ENCODE assay signal across 10 cellular contexts in the genomic region with DNA sequence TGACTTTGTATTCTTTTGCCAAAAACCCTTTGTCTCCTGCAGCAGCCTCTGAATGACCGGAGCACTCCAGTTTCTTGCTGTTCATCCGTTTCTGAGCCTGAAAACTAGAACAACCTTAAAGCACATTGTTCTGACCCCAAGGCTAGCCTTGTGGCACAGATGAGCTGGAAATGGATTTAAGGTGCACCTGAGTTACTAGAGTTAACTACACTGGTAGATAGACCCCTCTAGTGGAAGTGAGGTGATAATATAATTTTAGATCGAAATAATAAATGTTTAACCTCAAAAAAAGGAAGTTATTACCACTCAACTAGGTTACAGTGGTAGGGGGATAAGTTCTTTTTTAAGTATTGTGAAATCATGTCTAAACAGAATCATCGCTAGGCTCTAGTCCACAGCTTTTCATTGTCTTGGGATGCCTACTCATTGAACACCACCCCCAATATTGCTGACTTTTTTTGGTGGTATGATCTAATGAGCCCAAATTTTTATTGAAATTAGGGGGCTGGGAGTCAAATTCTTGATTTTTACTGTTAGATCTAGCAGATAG. TPM values are rescaled to one million over a fixed set of nuclear protein-coding genes. Genes with fewer than 3 reads are reported as not detected.
A peak's percentile ranks its signal among the peaks of the same experiment; 100 is the strongest.
DNase-seq lines count a peak whose midpoint lies in the region; ATAC-seq and TF ChIP-seq lines count a peak whose summit lies in the region.
"Had no signal": no experiment of that assay in that cellular context is flagged by ENCODE, and none has a peak within 500 bp of the region (broad histone marks: within the 10 kb centered on the region; RNA-seq: fewer than 3 reads in every experiment).

No MANE protein-coding gene starts in this region.

- no peak overlapping the region for H3K4me2 ChIP-seq in Karpas-422 (ENCODE audit: low read depth, low read length, poor library complexity, severe bottlenecking)

- ATAC-seq in naive thymus-derived CD4-positive, alpha-beta T cell = no peak
- no peak for ATAC-seq in HG03521 (IDR thresholded peaks at IDR 0.05; ENCODE audit: unreplicated experiment)
- ATAC-seq: activated T-cell treated with anti-CD3 and anti-CD28 coated beads, Interleukin-2, amount 50 U/mL, for 72 hours had no signal

- no peak overlapping the region for H3K9ac ChIP-seq in Karpas-422 (ENCODE audit: low read length)
- no peak overlapping the region for H3K9ac ChIP-seq in endocrine pancreas (ENCODE audit: control insufficient read depth, insufficient read depth, low read length)

- intact Hi-C loops in naive thymus-derived CD4-positive, alpha-beta T cell (cut with micrococcal nuclease) = no loop called here

- CTCF ChIA-PET in naive thymus-derived CD4-positive, alpha-beta T cell (lab: Charles Lee) = no interaction called here

- DNase-seq in AG09309 (ENCODE audit: low read depth) (no peak), Karpas-422 (peak; percentile 42), mesothelial cell of epicardium (ENCODE audit: low spot score in 2 of 2, unreplicated experiment in 2 of 2) (no peak), activated gamma-delta T cell treated with Interleukin-2 at 50 U/mL for 16 hours (no peak), T1000 (lab: John Stamatoyannopoulos, UW) (no peak)
- no peak for DNase-seq in naive thymus-derived CD4-positive, alpha-beta T cell
- DNase-seq: activated T-cell treated with anti-CD3 and anti-CD28 coated beads, Interleukin-2, amount 50 U/mL, for 72 hours; CD4-positive, CD25-positive, alpha-beta regulatory T cell had no signal

- POLR2A ChIA-PET in naive thymus-derived CD4-positive, alpha-beta T cell (lab: Charles Lee) = no interaction called here

- H3K27me3 ChIP-seq in Karpas-422 (ENCODE audit: low read length) = no peaks in the 10 kb centered on the region
- H3K27me3 ChIP-seq in endocrine pancreas (ENCODE audit: control insufficient read depth, insufficient read depth, low read length) = no peaks in the 10 kb centered on the region
- peaks cover 0 to 4% of the 10 kb centered on the region in 2 donors for H3K27me3 ChIP-seq in naive thymus-derived CD4-positive, alpha-beta T cell (ENCODE audit: control insufficient read depth in 2 of 2, insufficient read depth in 2 of 2, low read length in 2 of 2)

- H3K79me2 ChIP-seq in Karpas-422 (ENCODE audit: low read length) = no peaks in the 10 kb centered on the region

- H3K4me1 ChIP-seq in Karpas-422 (ENCODE audit: low read length) = no peaks in the 10 kb centered on the region
- H3K4me1 ChIP-seq in endocrine pancreas (ENCODE audit: control insufficient read depth, insufficient read depth, low read length) = peaks cover 14% of the 10 kb centered on the region
- no peaks in the 10 kb centered on the region for H3K4me1 ChIP-seq in naive thymus-derived CD4-positive, alpha-beta T cell (ENCODE audit: control insufficient read depth in 2 of 2, insufficient read depth in 2 of 2, low read length in 2 of 2)

- no peak overlapping the region for H2AFZ ChIP-seq in Karpas-422 (ENCODE audit: low read length)

- H3K4me3 ChIP-seq in AG09309 (ENCODE audit: control insufficient read depth, low read depth, low read length) (peak overlapping the region; percentile 15; the same call in 1 of the 2 replicates), Karpas-422 (ENCODE audit: low read length) (no peak overlapping the region), endocrine pancreas (ENCODE audit: control insufficient read depth, insufficient read depth, low read length) (peak overlapping the region; percentile 10)
- H3K4me3 ChIP-seq in naive thymus-derived CD4-positive, alpha-beta T cell (ENCODE audit: low read length) = no peak overlapping the region

- H3K4me1 Mint-ChIP-seq in mesothelial cell of epicardium = peaks cover 59% of the 10 kb centered on the region
- H3K4me1 Mint-ChIP-seq in naive thymus-derived CD4-positive, alpha-beta T cell = peaks cover 0 to 6% (median 0%) of the 10 kb centered on the region in 7 donors
- H3K4me1 Mint-ChIP-seq: CD4-positive, CD25-positive, alpha-beta regulatory T cell had no signal

- H4K20me1 ChIP-seq in Karpas-422 (ENCODE audit: insufficient read depth, low read depth, low read length) = no peaks in the 10 kb centered on the region

- H3K36me3 Mint-ChIP-seq in mesothelial cell of epicardium = peaks cover 9% of the 10 kb centered on the region
- H3K36me3 Mint-ChIP-seq in naive thymus-derived CD4-positive, alpha-beta T cell = no peaks in the 10 kb centered on the region
- H3K36me3 Mint-ChIP-seq: CD4-positive, CD25-positive, alpha-beta regulatory T cell had no signal

- H3K27ac ChIP-seq in Karpas-422 (ENCODE audit: low read length) = no peak overlapping the region
- no peak overlapping the region for H3K27ac ChIP-seq in naive thymus-derived CD4-positive, alpha-beta T cell (ENCODE audit: low read depth, low read length)

- H3K9me3 Mint-ChIP-seq in mesothelial cell of epicardium = no peaks in the 10 kb centered on the region
- H3K9me3 Mint-ChIP-seq in naive thymus-derived CD4-positive, alpha-beta T cell = peaks cover 0 to 1% (median 0%) of the 10 kb centered on the region in 11 donors
- H3K9me3 Mint-ChIP-seq: activated T-cell treated with anti-CD3 and anti-CD28 coated beads, Interleukin-2, amount 50 U/mL, for 72 hours; CD4-positive, CD25-positive, alpha-beta regulatory T cell had no signal

- H3K36me3 ChIP-seq in Karpas-422 (ENCODE audit: insufficient read depth, low read length) (no peaks in the 10 kb centered on the region), endocrine pancreas (ENCODE audit: control insufficient read depth, insufficient read depth, low read length) (no peaks in the 10 kb centered on the region)
- no peaks in the 10 kb centered on the region for H3K36me3 ChIP-seq in naive thymus-derived CD4-positive, alpha-beta T cell (ENCODE audit: control insufficient read depth in 2 of 3, insufficient read depth in 3 of 3, low read length in 3 of 3)

- H3K4me3 Mint-ChIP-seq in mesothelial cell of epicardium = peak overlapping the region; percentile 99
- no peak overlapping the region for H3K4me3 Mint-ChIP-seq in naive thymus-derived CD4-positive, alpha-beta T cell
- H3K4me3 Mint-ChIP-seq: activated T-cell treated with anti-CD3 and anti-CD28 coated beads, Interleukin-2, amount 50 U/mL, for 72 hours; CD4-positive, CD25-positive, alpha-beta regulatory T cell had no signal

- no peaks in the 10 kb centered on the region for H3K9me2 ChIP-seq in Karpas-422 (replicated peaks; ENCODE audit: insufficient read depth, low read length)

- H3K27ac Mint-ChIP-seq in mesothelial cell of epicardium = peak overlapping the region; percentile 100
- no peak overlapping the region for H3K27ac Mint-ChIP-seq in naive thymus-derived CD4-positive, alpha-beta T cell
- H3K27ac Mint-ChIP-seq: activated T-cell treated with anti-CD3 and anti-CD28 coated beads, Interleukin-2, amount 50 U/mL, for 72 hours; CD4-positive, CD25-positive, alpha-beta regulatory T cell had no signal

- no peaks in the 10 kb centered on the region for H3K27me3 Mint-ChIP-seq in mesothelial cell of epicardium (ENCODE audit: low read depth)
- H3K27me3 Mint-ChIP-seq in naive thymus-derived CD4-positive, alpha-beta T cell = peaks cover 4 to 30% (median 11%) of the 10 kb centered on the region in 5 donors

- no peak for TF ChIP-seq CTCF in AG09309 (IDR thresholded peaks at IDR 0.05; ENCODE audit: control insufficient read depth, insufficient read depth, low read depth, low read length, missing control alignments)
- no peak for TF ChIP-seq CTCF in mesothelial cell of epicardium (IDR thresholded peaks at IDR 0.05; ENCODE audit: unreplicated experiment)

- H3K9me3 ChIP-seq in Karpas-422 (ENCODE audit: low read length) = no peaks in the 10 kb centered on the region
- no peaks in the 10 kb centered on the region for H3K9me3 ChIP-seq in endocrine pancreas (ENCODE audit: control insufficient read depth, low read length)
- H3K9me3 ChIP-seq in naive thymus-derived CD4-positive, alpha-beta T cell (ENCODE audit: control insufficient read depth in 2 of 3, low read length in 3 of 3) = no peaks in the 10 kb centered on the region

RNA-seq across cellular contexts. Expression of a gene that starts 2.7 kb away (rescaled TPM):
- total RNA-seq in Karpas-422 (2014; rRNA removed; shearing (Covaris generic); ENCODE audit: low replicate concordance) = not detected in 2 replicates
- total RNA-seq in mesothelial cell of epicardium = 417 to 443 TPM (median 428 TPM) in 3 replicates
- total RNA-seq in naive thymus-derived CD4-positive, alpha-beta T cell = 1 to 10 TPM in 1 of 5 experiments, under 1 TPM in 2, not detected in 2; 0.16 to 2.4 (median 0.27) TPM
- polyA plus RNA-seq in naive thymus-derived CD4-positive, alpha-beta T cell = not detected

Comparison
In these comparisons a context has a peak if more than half of its experiments do, and no peak if none do; other contexts are left out.
1. H3K4me3 ChIP-seq: peak in AG09309 (single experiment) and endocrine pancreas (single experiment); none in Karpas-422 (single experiment) and naive thymus-derived CD4-positive, alpha-beta T cell (single experiment).
2. RNA of a gene that starts 2.7 kb away (total RNA-seq): 417 to 443 TPM in mesothelial cell of epicardium; 0.16 to 2.4 TPM in naive thymus-derived CD4-positive, alpha-beta T cell and not detected in Karpas-422; every median in the first group is over 100 times any median in the second.